ENCODE assay signal across 8 cellular contexts in the genomic region with DNA sequence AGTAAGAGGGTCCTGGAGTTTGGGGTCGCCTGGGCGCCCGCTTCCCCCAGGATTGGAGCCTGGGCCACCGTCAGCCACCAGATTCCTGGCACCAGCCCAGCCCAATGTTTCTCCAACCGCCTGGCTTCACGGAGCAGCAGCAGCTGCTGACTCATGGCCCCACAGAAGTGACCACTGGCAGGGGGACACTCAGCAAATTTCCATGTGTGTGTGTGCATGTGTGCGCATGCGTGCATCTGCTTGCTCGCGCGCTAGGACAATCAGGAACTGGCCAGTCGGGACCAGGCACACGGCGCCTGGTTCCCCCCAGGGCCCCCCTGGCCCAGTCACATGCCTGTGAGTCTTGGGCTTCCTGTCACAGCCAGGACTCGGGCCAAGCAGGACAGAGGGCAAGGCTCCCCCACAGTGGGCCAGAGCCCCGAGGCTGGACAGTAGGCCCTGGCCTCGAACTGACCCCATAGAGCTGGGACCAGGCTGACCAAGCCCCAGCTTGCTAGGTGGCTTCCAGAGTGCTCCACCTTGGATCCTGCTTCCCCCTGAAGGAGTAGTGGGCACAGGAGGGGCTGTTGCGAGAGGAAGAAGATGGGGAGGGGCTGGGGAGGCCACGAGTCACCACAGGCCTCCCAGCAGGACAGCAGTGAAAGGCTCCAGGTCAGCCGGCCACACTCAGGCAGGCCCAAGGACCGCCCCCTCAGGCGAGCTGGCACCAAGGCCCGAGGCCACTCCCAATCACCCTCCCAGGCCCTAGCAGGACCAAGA. TPM values are rescaled to one million over a fixed set of nuclear protein-coding genes. Genes with fewer than 3 reads are reported as not detected.
DNase-seq lines count a peak whose midpoint lies in the region; ATAC-seq and TF ChIP-seq lines count a peak whose summit lies in the region.

No MANE protein-coding gene starts in this region.

- DNase-seq in MG63 = peak; percentile 55
- peak; percentile 75 to 97 for DNase-seq in lung microvascular endothelial cell (ENCODE audit: low read depth in 2 of 2)
- DNase-seq in thyroid gland = peak; percentile 32 to 48
- DNase-seq in NCI-H2227 treated with DMSO at 0.1 percent for 48 hours (lab: John Stamatoyannopoulos, UW) = no peak
- DNase-seq in activated CD4-positive, alpha-beta T cell treated with anti-CD3 and anti-CD28 coated beads, Interleukin-2, amount 10 ng/mL, durations not matched to agents 7 days and 5 days = no peak
- no peak for DNase-seq in GM13977 (ENCODE audit: low spot score)

- H3K4me1 ChIP-seq in duodenal mucosa (ENCODE audit: control insufficient read depth in 1 of 2, insufficient read depth in 2 of 2, low read length in 2 of 2) (peaks cover 51 to 70% of the 10 kb centered on the region in 2 donors), thyroid gland (peaks cover 25 to 42% of the 10 kb centered on the region in 2 donors)

- POLR2A ChIA-PET in activated CD4-positive, alpha-beta T cell treated with anti-CD3 and anti-CD28 coated beads, Interleukin-2, amount 10 ng/mL, durations not matched to agents 7 days and 5 days (lab: Charles Lee) = no interaction called here

- peak overlapping the region; percentile 9 to 95 for H3K9ac ChIP-seq in duodenal mucosa (ENCODE audit: low read depth in 1 of 2, low read length in 2 of 2)

- no peaks in the 10 kb centered on the region for H3K9me3 Mint-ChIP-seq in activated CD4-positive, alpha-beta T cell treated with anti-CD3 and anti-CD28 coated beads, Interleukin-2, amount 10 ng/mL, durations not matched to agents 7 days and 5 days

- TF ChIP-seq CTCF in thyroid gland (IDR thresholded peaks at IDR 0.05) = no peak
- no peak for TF ChIP-seq CTCF in GM13977 (IDR thresholded peaks at IDR 0.05; ENCODE audit: extremely low read depth, insufficient read depth, missing control alignments)

- no peak for ATAC-seq in GM19467 (IDR thresholded peaks at IDR 0.05; ENCODE audit: unreplicated experiment)

- CTCF ChIA-PET in activated CD4-positive, alpha-beta T cell treated with anti-CD3 and anti-CD28 coated beads, Interleukin-2, amount 10 ng/mL, durations not matched to agents 7 days and 5 days (lab: Charles Lee) = interaction anchor here (0.6 to 1.3 kb wide), 3 partner anchors 9 to 66 kb away, joined by 3 read pairs; no protein-coding TSS in a partner anchor

- TF ChIP-seq POLR2A in thyroid gland (IDR thresholded peaks at IDR 0.05) = no peak

- in situ Hi-C loops in GM13977 (cut with MboI; ENCODE audit: low pct_unique_long_range_greater_than_20kb, low sequenced_read_pairs, unreplicated experiment) = no loop called here

- H3K36me3 ChIP-seq in MG63 = peaks cover 13% of the 10 kb centered on the region
- H3K36me3 ChIP-seq in duodenal mucosa (ENCODE audit: control insufficient read depth in 1 of 2, insufficient read depth in 2 of 2, low read length in 2 of 2) = peaks cover 25 to 56% of the 10 kb centered on the region in 2 donors
- peaks cover 16 to 33% of the 10 kb centered on the region in 2 donors for H3K36me3 ChIP-seq in thyroid gland

- H3K27me3 Mint-ChIP-seq in activated CD4-positive, alpha-beta T cell treated with anti-CD3 and anti-CD28 coated beads, Interleukin-2, amount 10 ng/mL, durations not matched to agents 7 days and 5 days = no peaks in the 10 kb centered on the region

- no peak overlapping the region for H3K4me3 ChIP-seq in MG63
- H3K4me3 ChIP-seq in duodenal mucosa (ENCODE audit: low read depth in 1 of 2, low read length in 2 of 2) = peak overlapping the region in 1 of 2 donors; percentile 22
- no peak overlapping the region for H3K4me3 ChIP-seq in thyroid gland (replicated peaks in 1 of 3)

- H3K4me3 Mint-ChIP-seq in activated CD4-positive, alpha-beta T cell treated with anti-CD3 and anti-CD28 coated beads, Interleukin-2, amount 10 ng/mL, durations not matched to agents 7 days and 5 days = no peak overlapping the region

- H3K27ac Mint-ChIP-seq in activated CD4-positive, alpha-beta T cell treated with anti-CD3 and anti-CD28 coated beads, Interleukin-2, amount 10 ng/mL, durations not matched to agents 7 days and 5 days = no peak overlapping the region

- peaks cover 29% of the 10 kb centered on the region for H3K36me3 Mint-ChIP-seq in activated CD4-positive, alpha-beta T cell treated with anti-CD3 and anti-CD28 coated beads, Interleukin-2, amount 10 ng/mL, durations not matched to agents 7 days and 5 days (ENCODE audit: low read depth)

- H3K9me3 ChIP-seq in MG63 (no peaks in the 10 kb centered on the region), duodenal mucosa (ENCODE audit: control insufficient read depth in 1 of 2, low read length in 2 of 2) (no peaks in the 10 kb centered on the region), thyroid gland (no peaks in the 10 kb centered on the region)

- H3K27me3 ChIP-seq in MG63 = no peaks in the 10 kb centered on the region
- no peaks in the 10 kb centered on the region for H3K27me3 ChIP-seq in duodenal mucosa (ENCODE audit: control insufficient read depth in 1 of 2, insufficient read depth in 2 of 2, low read length in 2 of 2)
- H3K27me3 ChIP-seq in thyroid gland = no peaks in the 10 kb centered on the region

- intact Hi-C loops in thyroid gland (cut with DNase I) = no loop called here

- 50 to 72% methylated on average over 2 to 10 of the region's 23 CpGs for WGBS in thyroid gland, 2 donors

- peak overlapping the region; percentile 94 for H3K27ac ChIP-seq in duodenal mucosa (ENCODE audit: low read depth, low read length)
- peak overlapping the region; percentile 27 to 78 (median 70) for H3K27ac ChIP-seq in thyroid gland

- peaks cover 63% of the 10 kb centered on the region for H3K4me1 Mint-ChIP-seq in activated CD4-positive, alpha-beta T cell treated with anti-CD3 and anti-CD28 coated beads, Interleukin-2, amount 10 ng/mL, durations not matched to agents 7 days and 5 days

RNA-seq across cellular contexts. Expression of gene CTSD, which starts 3.2 kb away (rescaled TPM):
- 201 and 234 TPM in 2 replicates for total RNA-seq in MG63 (2014; rRNA removed; shearing (Covaris generic); ENCODE audit: low replicate concordance)
- total RNA-seq in lung microvascular endothelial cell (158 and 532 TPM in 2 replicates), thyroid gland (100 to 1,000 TPM; 363 to 577 (median 457) TPM)
- total RNA-seq in activated CD4-positive, alpha-beta T cell treated with anti-CD3 and anti-CD28 coated beads, Interleukin-2, amount 10 ng/mL, durations not matched to agents 7 days and 5 days = 100 to 1,000 TPM; 140 to 154 TPM

RNA-seq across cellular contexts. Expression of gene IFITM10, which starts 10.1 kb away (rescaled TPM):
- total RNA-seq in MG63 (2014; rRNA removed; shearing (Covaris generic); ENCODE audit: low replicate concordance) = 0.03 and 1.8 TPM in 2 replicates
- total RNA-seq in lung microvascular endothelial cell (0.44 and 1.2 TPM in 2 replicates), thyroid gland (100 to 1,000 TPM in 1 of 4 donors, 1 to 10 TPM in 1, under 1 TPM in 1, not detected in 1; 0.22 to 126 (median 1.5) TPM)
- 1 to 10 TPM in 1 of 2 experiments, under 1 TPM in 1; 0.96 to 1.3 TPM for total RNA-seq in activated CD4-positive, alpha-beta T cell treated with anti-CD3 and anti-CD28 coated beads, Interleukin-2, amount 10 ng/mL, durations not matched to agents 7 days and 5 days

Comparison
In these comparisons a context has a peak if more than half of its experiments do, and no peak if none do; other contexts are left out.
1. DNase-seq: peak in MG63 (single experiment), lung microvascular endothelial cell (2 of 2) and thyroid gland (2 of 2); none in NCI-H2227 treated with DMSO at 0.1 percent for 48 hours (single experiment), activated CD4-positive, alpha-beta T cell treated with anti-CD3 and anti-CD28 coated beads, Interleukin-2, amount 10 ng/mL, durations not matched to agents 7 days and 5 days (single experiment) and GM13977 (single experiment).